ENCODE assay signal across 9 cellular contexts in genomic region chr10:59708816-59709471, GRCh38. TPM values are rescaled to one million over a fixed set of nuclear protein-coding genes. Genes with fewer than 3 reads are reported as not detected.
A peak's percentile ranks its signal among the peaks of the same experiment; 100 is the strongest.
DNase-seq lines count a peak whose midpoint lies in the region; ATAC-seq and TF ChIP-seq lines count a peak whose summit lies in the region.
"Had no signal": no experiment of that assay in that cellular context is flagged by ENCODE, and none has a peak within 500 bp of the region (broad histone marks: within the 10 kb centered on the region; RNA-seq: fewer than 3 reads in every experiment).

No MANE protein-coding gene starts in this region.

- no peak for ATAC-seq in CD8-positive, alpha-beta T cell

- no peak for TF ChIP-seq CTCF in adrenal gland (IDR thresholded peaks at IDR 0.05)
- no peak for TF ChIP-seq CTCF in CD8-positive, alpha-beta T cell (IDR thresholded peaks at IDR 0.05)

- peaks cover 8% of the 10 kb centered on the region for H3K4me1 Mint-ChIP-seq in activated naive CD4-positive, alpha-beta T cell treated with anti-CD3 and anti-CD28 coated beads for 36 hours (ENCODE audit: low read depth)
- no peaks in the 10 kb centered on the region for H3K4me1 Mint-ChIP-seq in CD8-positive, alpha-beta T cell (ENCODE audit: low read depth)

- H3K9me3 Mint-ChIP-seq in activated naive CD4-positive, alpha-beta T cell treated with anti-CD3 and anti-CD28 coated beads for 36 hours: no peaks in the 10 kb centered on the region
- no peaks in the 10 kb centered on the region for H3K9me3 Mint-ChIP-seq in CD8-positive, alpha-beta T cell

- H3K36me3 ChIP-seq in adrenal gland (replicated peaks in 1 of 2): no peaks in the 10 kb centered on the region
- no peaks in the 10 kb centered on the region for H3K36me3 ChIP-seq in CD8-positive, alpha-beta T cell (ENCODE audit: insufficient read depth, low read length)

- no peak overlapping the region for H3K27ac Mint-ChIP-seq in activated naive CD4-positive, alpha-beta T cell treated with anti-CD3 and anti-CD28 coated beads for 36 hours
- H3K27ac Mint-ChIP-seq in CD8-positive, alpha-beta T cell: no peak overlapping the region

- H3K4me1 ChIP-seq in adrenal gland (replicated peaks in 1 of 2): peaks cover 22 to 39% of the 10 kb centered on the region in 2 donors
- no peaks in the 10 kb centered on the region for H3K4me1 ChIP-seq in CD8-positive, alpha-beta T cell (ENCODE audit: insufficient read depth, low read length)

- peak overlapping the region; percentile 74 to 93 (median 86) for H3K27ac ChIP-seq in adrenal gland
- H3K27ac ChIP-seq in CD8-positive, alpha-beta T cell (ENCODE audit: low read depth, low read length): no peak overlapping the region

- H3K27me3 Mint-ChIP-seq in activated naive CD4-positive, alpha-beta T cell treated with anti-CD3 and anti-CD28 coated beads for 36 hours (ENCODE audit: low read depth): peaks cover 67% of the 10 kb centered on the region
- H3K27me3 Mint-ChIP-seq in CD8-positive, alpha-beta T cell (ENCODE audit: low read depth): peaks cover 49% of the 10 kb centered on the region

- POLR2A ChIA-PET in CD8-positive, alpha-beta T cell (lab: Charles Lee): no interaction called here

- intact Hi-C loops in activated naive CD4-positive, alpha-beta T cell treated with anti-CD3 and anti-CD28 coated beads for 36 hours (cut with micrococcal nuclease): loop anchor here (1.0 to 5.0 kb wide), 6 partner anchors 82 to 1442 kb away; partner anchors contain the start of genes CCDC6, CDK1, CISD1 and IPMK
- intact Hi-C loops in adrenal gland (cut with DNase I): no loop called here
- intact Hi-C loops in CD8-positive, alpha-beta T cell (cut with DNase I, micrococcal nuclease): no loop called here

- H3K9me3 ChIP-seq in adrenal gland (replicated peaks in 1 of 3): no peaks in the 10 kb centered on the region
- no peaks in the 10 kb centered on the region for H3K9me3 ChIP-seq in CD8-positive, alpha-beta T cell (ENCODE audit: low read length)

- CTCF ChIA-PET in activated naive CD4-positive, alpha-beta T cell treated with anti-CD3 and anti-CD28 coated beads for 36 hours (lab: Charles Lee): interaction anchor here (0.6 to 1.7 kb wide), 10 partner anchors 8 to 199 kb away, joined by 3 to 8 read pairs (median 3); partner anchors contain the start of gene CCDC6
- CTCF ChIA-PET in CD8-positive, alpha-beta T cell (lab: Charles Lee): no interaction called here

- no peaks in the 10 kb centered on the region for H3K36me3 Mint-ChIP-seq in activated naive CD4-positive, alpha-beta T cell treated with anti-CD3 and anti-CD28 coated beads for 36 hours (ENCODE audit: low read depth)
- H3K36me3 Mint-ChIP-seq in CD8-positive, alpha-beta T cell: no peaks in the 10 kb centered on the region

- H3K27me3 ChIP-seq in adrenal gland: no peaks in the 10 kb centered on the region
- no peaks in the 10 kb centered on the region for H3K27me3 ChIP-seq in CD8-positive, alpha-beta T cell (ENCODE audit: insufficient read depth, low read length)

- H3K4me3 Mint-ChIP-seq in activated naive CD4-positive, alpha-beta T cell treated with anti-CD3 and anti-CD28 coated beads for 36 hours: peak overlapping the region; percentile 72
- H3K4me3 Mint-ChIP-seq in CD8-positive, alpha-beta T cell: no peak overlapping the region

- no peak for TF ChIP-seq POLR2A in adrenal gland (IDR thresholded peaks at IDR 0.05)

- peak overlapping the region; percentile 27; the same call in 1 of the 2 replicates for H3K4me3 ChIP-seq in Jurkat, Clone E6-1 (ENCODE audit: low read length)
- H3K4me3 ChIP-seq in adrenal gland: peak overlapping the region; percentile 50 to 87 (median 80)
- peak overlapping the region; percentile 67 for H3K4me3 ChIP-seq in iPS-11a (ENCODE audit: low read depth, low read length)
- H3K4me3 ChIP-seq in CD8-positive, alpha-beta T cell (ENCODE audit: low read depth, low read length): no peak overlapping the region

- WGBS in adrenal gland, 4 donors: 1 to 3% (median 2%) methylated on average over 18 to 44 of the region's 44 CpGs; no CpG with 5 or more reads in 1 of the 4 donors

- DNase-seq in activated naive CD4-positive, alpha-beta T cell treated with anti-CD3 and anti-CD28 coated beads for 36 hours: peak; percentile 20
- DNase-seq in activated naive CD4-positive, alpha-beta T cell (lab: John Stamatoyannopoulos, UW): no peak
- DNase-seq in Jurkat, Clone E6-1 (ENCODE audit: low read depth, low spot score): no peak
- DNase-seq in adrenal gland: peak; percentile 46 to 68 (median 56)
- peak; percentile 27 for DNase-seq in stimulated activated CD8-positive, alpha-beta memory T cell treated with anti-CD3 and anti-CD28 coated beads, Interleukin-4, amount 100 ng/mL, for 48 hours
- DNase-seq in activated effector memory CD4-positive, alpha-beta T cell treated with Interleukin-2 at 50 U/mL for 16 hours: no peak
- no peak for DNase-seq in CD8-positive, alpha-beta T cell

RNA-seq across cellular contexts. Expression of gene SLC16A9, which starts 0.7 kb away (rescaled TPM):
- under 1 TPM; 0.84 to 0.86 TPM for total RNA-seq in activated naive CD4-positive, alpha-beta T cell treated with anti-CD3 and anti-CD28 coated beads for 36 hours
- 2.9 TPM for polyA plus RNA-seq in Jurkat, Clone E6-1 (2012; ENCODE audit: insufficient read depth, insufficient read length)
- total RNA-seq in adrenal gland: 100 to 1,000 TPM; 129 to 382 (median 230) TPM
- 100 to 1,000 TPM; 143 to 226 (median 173) TPM for polyA plus RNA-seq in adrenal gland
- not detected for total RNA-seq in CD8-positive, alpha-beta T cell

RNA-seq across cellular contexts. Expression of gene MRLN, which starts 44.3 kb away (rescaled TPM):
- total RNA-seq in activated naive CD4-positive, alpha-beta T cell treated with anti-CD3 and anti-CD28 coated beads for 36 hours: not detected
- not detected for polyA plus RNA-seq in Jurkat, Clone E6-1 (2012; ENCODE audit: insufficient read depth, insufficient read length)
- not detected for total RNA-seq in adrenal gland
- polyA plus RNA-seq in adrenal gland: 1 to 10 TPM in 1 of 3 donors, under 1 TPM in 1, not detected in 1; 0.64 to 2.0 TPM
- total RNA-seq in CD8-positive, alpha-beta T cell: not detected
- total RNA-seq: dermis microvascular lymphatic vessel endothelial cell had no signal

Comparison
In these comparisons a context has a peak if more than half of its experiments do, and no peak if none do; other contexts are left out.
1. DNase-seq: peak in activated naive CD4-positive, alpha-beta T cell treated with anti-CD3 and anti-CD28 coated beads for 36 hours (single experiment), adrenal gland (7 of 7) and stimulated activated CD8-positive, alpha-beta memory T cell treated with anti-CD3 and anti-CD28 coated beads, Interleukin-4, amount 100 ng/mL, for 48 hours (single experiment); none in activated naive CD4-positive, alpha-beta T cell (0 of 4), Jurkat, Clone E6-1 (single experiment), activated effector memory CD4-positive, alpha-beta T cell treated with Interleukin-2 at 50 U/mL for 16 hours (single experiment) and CD8-positive, alpha-beta T cell (0 of 7).
2. RNA of gene SLC16A9, which starts 0.7 kb away (total RNA-seq): 129 to 382 TPM in adrenal gland; 0.84 to 0.86 TPM in activated naive CD4-positive, alpha-beta T cell treated with anti-CD3 and anti-CD28 coated beads for 36 hours and not detected in CD8-positive, alpha-beta T cell; every median in the first group is over 10 times any median in the second.